8 cellular contexts compared by ENCODE assay signal in genomic region chr5:39073759-39074008, GRCh38. TPM values are rescaled to one million over a fixed set of nuclear protein-coding genes. Genes with fewer than 3 reads are reported as not detected.
DNase-seq lines count a peak whose midpoint lies in the region; ATAC-seq, FAIRE-seq and TF ChIP-seq lines count a peak whose summit lies in the region.

No MANE protein-coding gene starts in this region.

- CTCF ChIA-PET in AG04450 (lab: Charles Lee), result interaction anchor here (0.5 kb wide), 1 partner anchor 604 kb away, joined by 3 read pairs; no protein-coding TSS in a partner anchor

- H3K9me3 Mint-ChIP-seq in activated naive CD4-positive, alpha-beta T cell treated with anti-CD3 and anti-CD28 coated beads, Interleukin-2, amount 50 U/mL, for 72 hours, result no peaks in the 10 kb centered on the region

- H3K9me3 ChIP-seq in AG04450 (ENCODE audit: control insufficient read depth, insufficient read depth, low read length) (no peaks in the 10 kb centered on the region; the same call in 1 of the 2 replicates), keratinocyte (ENCODE audit: control insufficient read depth, low read depth, low read length) (no peaks in the 10 kb centered on the region)

- POLR2A ChIA-PET in AG04450 (lab: Yijun Ruan, JAX), result no interaction called here

- TF ChIP-seq CTCF in AG04450 (IDR thresholded peaks at IDR 0.05; ENCODE audit: low read depth, low read length) (no peak), keratinocyte (optimal IDR thresholded peaks at IDR 0.05 in 1 of 3, IDR thresholded peaks at IDR 0.05 in 1 of 3, conservative IDR thresholded peaks at IDR 0.05 in 1 of 3; ENCODE audit: extremely low read depth in 1 of 3, insufficient read depth in 2 of 3, low read length in 3 of 3) (no peak)

- peak overlapping the region; percentile 71 for H3K4me2 ChIP-seq in keratinocyte (ENCODE audit: control insufficient read depth, extremely low read depth, insufficient read depth, low read depth, low read length)

- H3K4me3 ChIP-seq in AG04450 (ENCODE audit: low read depth, low read length) (peak overlapping the region; percentile 86), keratinocyte (ENCODE audit: control insufficient read depth in 2 of 3, extremely low read depth in 1 of 3, insufficient read depth in 2 of 3, low read depth in 1 of 3, low read length in 3 of 3) (peak overlapping the region; percentile 77 to 96 (median 90))

- H3K36me3 Mint-ChIP-seq in activated naive CD4-positive, alpha-beta T cell treated with anti-CD3 and anti-CD28 coated beads, Interleukin-2, amount 50 U/mL, for 72 hours, result peaks cover 0 to 18% of the 10 kb centered on the region in 2 donors

- dilution Hi-C loops in keratinocyte (cut with MboI; ENCODE audit: extremely low pct_ligation_motif_present, low sequenced_read_pairs), result no loop called here

- H3K27ac ChIP-seq in AG04450 (ENCODE audit: low read depth, low read length), result peak overlapping the region; percentile 88
- peak overlapping the region; percentile 93 for H3K27ac ChIP-seq in keratinocyte (ENCODE audit: control insufficient read depth, insufficient read depth, low read length)

- H3K9ac ChIP-seq in keratinocyte (ENCODE audit: control insufficient read depth, extremely low read depth, insufficient read depth, low read length), result peak overlapping the region; percentile 97

- DNase-seq in AG04450 (ENCODE audit: low read depth, low spot score) (no peak), keratinocyte (ENCODE audit: low read depth, low spot score) (no peak), stromal cell of bone marrow (ENCODE audit: low read depth) (peak; percentile 6), NCI-H2081 treated with DMSO at 0.1 percent for 48 hours (lab: John Stamatoyannopoulos, UW) (no peak), RCC 7860 (ENCODE audit: low spot score) (no peak)
- DNase-seq in activated naive CD4-positive, alpha-beta T cell treated with anti-CD3 and anti-CD28 coated beads, Interleukin-2, amount 50 U/mL, for 72 hours (ENCODE audit: low spot score in 2 of 2), result no peak

- peaks cover under 1% of the 10 kb centered on the region for H4K20me1 ChIP-seq in keratinocyte (ENCODE audit: control insufficient read depth, extremely low read depth, insufficient read depth, low read length)

- peak overlapping the region; percentile 48 for H2AFZ ChIP-seq in keratinocyte (ENCODE audit: control insufficient read depth, low read length)

- no peaks in the 10 kb centered on the region for H3K27me3 ChIP-seq in AG04450 (ENCODE audit: control insufficient read depth, insufficient read depth, low read length)
- H3K27me3 ChIP-seq in keratinocyte (ENCODE audit: control insufficient read depth, extremely low read depth, insufficient read depth, low read length), result no peaks in the 10 kb centered on the region

- peak; percentile 13 for ATAC-seq in GM19043 (IDR thresholded peaks at IDR 0.05; ENCODE audit: low read depth, unreplicated experiment)
- ATAC-seq in HG03139 (IDR thresholded peaks at IDR 0.05; ENCODE audit: unreplicated experiment), result peak; percentile 20
- ATAC-seq in activated naive CD4-positive, alpha-beta T cell treated with anti-CD3 and anti-CD28 coated beads, Interleukin-2, amount 50 U/mL, for 72 hours, result peak; percentile 21 to 34

- H3K36me3 ChIP-seq in keratinocyte (ENCODE audit: control insufficient read depth in 2 of 2, extremely low read depth in 1 of 2, insufficient read depth in 2 of 2, low read length in 2 of 2), result peaks cover 2 to 7% of the 10 kb centered on the region in 2 experiments

- peaks cover 54% of the 10 kb centered on the region for H3K79me2 ChIP-seq in keratinocyte (ENCODE audit: control insufficient read depth, insufficient read depth, low read length)

- no peak for FAIRE-seq in keratinocyte (lab: Jason Lieb, UNC)
- no peak for FAIRE-seq in RCC 7860 (lab: Jason Lieb, UNC)

- no peaks in the 10 kb centered on the region for H3K9me1 ChIP-seq in keratinocyte (ENCODE audit: control insufficient read depth, extremely low read depth, insufficient read depth, low read length)

- H3K27ac Mint-ChIP-seq in activated naive CD4-positive, alpha-beta T cell treated with anti-CD3 and anti-CD28 coated beads, Interleukin-2, amount 50 U/mL, for 72 hours, result peak overlapping the region; percentile 92 to 95

- peaks cover 16% of the 10 kb centered on the region for H3K4me1 ChIP-seq in keratinocyte (ENCODE audit: control insufficient read depth, extremely low read depth, insufficient read depth, low read length)

RNA-seq across cellular contexts. Expression of gene RICTOR, which starts 0.5 kb away (rescaled TPM):
- polyA plus RNA-seq in AG04450 (2011; rRNA removed) (9.9 and 15.6 TPM in 2 replicates), keratinocyte (7.7 to 11.5 TPM (median 10.0 TPM) in 3 replicates)
- polyA minus RNA-seq in AG04450 (2011; rRNA and poly(A)+ RNA removed), result 34.3 and 65.9 TPM in 2 replicates
- total RNA-seq in activated naive CD4-positive, alpha-beta T cell treated with anti-CD3 and anti-CD28 coated beads, Interleukin-2, amount 50 U/mL, for 72 hours, result 10 to 100 TPM; 32.8 to 50.2 TPM
- 8.7 TPM for polyA plus RNA-seq in keratinocyte (2011; ENCODE audit: low read depth)
- 2.2 and 5.0 TPM in 2 replicates for polyA plus RNA-seq in keratinocyte (2011; cell fraction: cytosol; rRNA removed)
- polyA plus RNA-seq in keratinocyte (2011; cell fraction: nucleus; rRNA removed), result 12.3 and 16.4 TPM in 2 replicates
- 5.0 and 6.5 TPM in 2 replicates for polyA plus RNA-seq in keratinocyte (2012; ENCODE audit: low replicate concordance)
- 11.5 to 83.8 TPM (median 49.4 TPM) in 3 replicates for polyA minus RNA-seq in keratinocyte
- 8.2 TPM for polyA minus RNA-seq in keratinocyte (2011; cell fraction: cytosol; rRNA and poly(A)+ RNA removed)
- 43.7 and 63.8 TPM in 2 replicates for polyA minus RNA-seq in keratinocyte (2011; cell fraction: nucleus; rRNA and poly(A)+ RNA removed)
